In the genomic region with DNA sequence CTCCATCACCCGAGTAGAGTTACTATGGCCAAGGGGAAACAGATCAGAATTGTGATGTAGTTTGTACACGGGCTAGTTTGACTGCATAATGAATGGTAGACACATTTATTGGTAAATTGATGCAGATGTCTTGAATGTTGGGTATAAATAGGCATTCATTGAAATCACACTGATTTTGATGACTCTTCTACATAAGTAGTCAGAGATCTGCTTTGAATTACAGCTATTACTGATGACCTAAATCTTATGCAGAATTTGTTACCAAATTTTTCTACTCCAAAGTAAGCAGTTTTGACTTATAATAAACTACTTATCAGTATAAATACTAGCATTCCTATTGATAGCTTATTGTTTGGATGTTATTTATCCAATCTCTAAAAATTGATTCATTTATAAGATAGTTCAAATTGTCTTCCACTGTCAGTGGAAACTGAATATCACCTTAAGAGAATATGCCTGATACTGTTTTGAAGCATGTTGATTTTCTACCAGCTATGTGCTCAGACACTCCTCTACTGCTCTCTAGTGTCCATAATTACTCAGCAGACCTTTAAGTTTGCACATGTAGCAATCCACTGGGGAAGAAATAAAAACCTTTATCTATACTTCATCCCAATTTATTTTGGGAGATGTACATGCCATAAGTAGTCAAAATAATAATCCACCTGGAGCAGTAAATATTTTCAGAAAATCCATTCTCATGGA, we compare ENCODE assay signal across 8 cellular contexts.
A peak's percentile ranks its signal among the peaks of the same experiment; 100 is the strongest.
DNase-seq lines count a peak whose midpoint lies in the region; ATAC-seq and TF ChIP-seq lines count a peak whose summit lies in the region.

No MANE protein-coding gene starts in this region.

- H3K18ac ChIP-seq in mesendoderm (ENCODE audit: low read length): no peak overlapping the region

- WGBS in mesendoderm (ENCODE audit: extremely low coverage, insufficient coverage, low lambda C conversion rate): no CpG with 5 or more reads among the region's 2 CpGs

- H3K79me1 ChIP-seq in mesendoderm (ENCODE audit: low read length): no peaks in the 10 kb centered on the region

- no peaks in the 10 kb centered on the region for H3K36me3 ChIP-seq in mesendoderm (ENCODE audit: control insufficient read depth, insufficient read depth, low read length)

- H3K9ac ChIP-seq in mesendoderm (ENCODE audit: low read length): no peak overlapping the region

- H3K79me2 ChIP-seq in mesendoderm (ENCODE audit: control insufficient read depth, insufficient read depth, low read length): no peaks in the 10 kb centered on the region

- no peaks in the 10 kb centered on the region for H3K4me1 ChIP-seq in mesendoderm (ENCODE audit: control insufficient read depth, low read depth, low read length)

- H2BK120ac ChIP-seq in mesendoderm (ENCODE audit: low read depth, low read length): no peak overlapping the region

- H2BK5ac ChIP-seq in mesendoderm (ENCODE audit: low read length): no peak overlapping the region

- ATAC-seq in GM21423 (IDR thresholded peaks at IDR 0.05; ENCODE audit: unreplicated experiment) (no peak), GM21360 (IDR thresholded peaks at IDR 0.05; ENCODE audit: unreplicated experiment) (no peak)

- no peak overlapping the region for H3K4me3 ChIP-seq in AG09309 (ENCODE audit: control insufficient read depth, low read depth, low read length)
- H3K4me3 ChIP-seq in mesendoderm (ENCODE audit: low read length): no peak overlapping the region

- no peak overlapping the region for H2AK5ac ChIP-seq in mesendoderm (ENCODE audit: low read length)

- TF ChIP-seq CTCF in AG09309 (IDR thresholded peaks at IDR 0.05; ENCODE audit: control insufficient read depth, insufficient read depth, low read depth, low read length, missing control alignments): peak; percentile 66

- H3K56ac ChIP-seq in mesendoderm (ENCODE audit: low read length): no peak overlapping the region

- POLR2A ChIA-PET in HEK293T (lab: Yijun Ruan, JAX): interaction anchor here (1.6 kb wide), 1 partner anchor 270 kb away, joined by 4 read pairs; no protein-coding TSS in a partner anchor

- DNase-seq in AG09309 (ENCODE audit: low read depth) (no peak), HEK293T (ENCODE audit: extremely low spot score) (peak; percentile 44), NCI-H69 (lab: John Stamatoyannopoulos, UW) (peak; percentile 74), dermis blood vessel endothelial cell (peak; percentile 73), mesendoderm (peak; percentile 66), middle frontal gyrus (ENCODE audit: extremely low spot score, low spot score) (no peak)

- no peak overlapping the region for H4K8ac ChIP-seq in mesendoderm (ENCODE audit: low read depth, low read length)

- no peaks in the 10 kb centered on the region for H3K27me3 ChIP-seq in mesendoderm (ENCODE audit: insufficient read depth, low read length, poor library complexity)

- no peak overlapping the region for H3K27ac ChIP-seq in mesendoderm (ENCODE audit: low read depth, low read length)

- no peak overlapping the region for H3K4me2 ChIP-seq in mesendoderm (ENCODE audit: low read length)

- no peak overlapping the region for H3K23ac ChIP-seq in mesendoderm (ENCODE audit: low read length)

- no peak overlapping the region for H3K4ac ChIP-seq in mesendoderm (ENCODE audit: low read depth, low read length)

- no peak overlapping the region for H4K5ac ChIP-seq in mesendoderm (ENCODE audit: low read length)

- CTCF ChIA-PET in HEK293T (lab: Yijun Ruan, JAX): interaction anchor here (0.5 to 1.5 kb wide), 7 partner anchors 20 to 1251 kb away, joined by 3 to 10 read pairs (median 4); no protein-coding TSS in a partner anchor

- H2BK15ac ChIP-seq in mesendoderm (replicated peaks; ENCODE audit: low read depth): no peak overlapping the region

TF ChIP-seq in HEK293T, 16 proteins besides CTCF, POLR2A, EP300 and RAD21:
- no peak for TF ChIP-seq TARDBP (IDR thresholded peaks at IDR 0.05)
- TF ChIP-seq FOXK2 (IDR thresholded peaks at IDR 0.05): no peak
- no peak for TF ChIP-seq HDGF (IDR thresholded peaks at IDR 0.05; ENCODE audit: borderline replicate concordance)
- no peak for TF ChIP-seq NFRKB (IDR thresholded peaks at IDR 0.05)

Comparison
In these comparisons a context has a peak if more than half of its experiments do, and no peak if none do; other contexts are left out.
1. DNase-seq: peak in HEK293T (single experiment), NCI-H69 (single experiment), dermis blood vessel endothelial cell (single experiment) and mesendoderm (single experiment); none in AG09309 (single experiment) and middle frontal gyrus (single experiment).